Comparison of ENCODE assay signal across 8 cellular contexts in genomic region chr20:62367136-62367482, GRCh38. TPM values are rescaled to one million over a fixed set of nuclear protein-coding genes. Genes with fewer than 3 reads are reported as not detected.
DNase-seq lines count a peak whose midpoint lies in the region; ATAC-seq, FAIRE-seq and TF ChIP-seq lines count a peak whose summit lies in the region.

LAMA5 (minus strand) TSS chr20:62367312; CDS start chr20:62367245, 67 bp downstream.

- H3K27ac ChIP-seq in OCI-LY3 (ENCODE audit: low read length) (no peak within 1 kb of the TSS), coronary artery (peak within 1 kb of the TSS; percentile 94 to 95), HepG2 (ENCODE audit: extremely low read length, insufficient read depth, low read length) (peak within 1 kb of the TSS; percentile 95), suprapubic skin (peak within 1 kb of the TSS; percentile 94)

- intact Hi-C loops in activated naive CD4-positive, alpha-beta T cell treated with anti-CD3 and anti-CD28 coated beads for 36 hours (cut with micrococcal nuclease), result loop anchor here (5.0 kb wide), 1 partner anchor 65 kb away; the partner anchor contains the start of gene ADRM1
- intact Hi-C loops in HepG2 (cut with micrococcal nuclease; ENCODE audit: unreplicated experiment), result loop anchor here (10.0 kb wide), 1 partner anchor 1598 kb away; the partner anchor contains the start of gene ZNF512B

- H3K9me3 Mint-ChIP-seq in activated naive CD4-positive, alpha-beta T cell treated with anti-CD3 and anti-CD28 coated beads for 36 hours, result no peaks in the 10 kb centered on the region

- under 1% methylated on average over 37 of the region's 52 CpGs for WGBS in HepG2 (ENCODE audit: low lambda C conversion rate)
- WGBS in suprapubic skin, result 2% methylated on average over 25 of the region's 52 CpGs

- POLR2A ChIA-PET in HepG2 (lab: Yijun Ruan, JAX), result interaction anchor here (1.0 to 10.1 kb wide), 12 partner anchors 10 to 300 kb away, joined by 3 to 187 read pairs (median 38); partner anchors contain the start of genes ADRM1 and RPS21

- H3K4me1 ChIP-seq in OCI-LY3 (ENCODE audit: low read length) (peaks cover 22% of the 10 kb centered on the region), HepG2 (ENCODE audit: insufficient read depth, low read length) (peaks cover 84% of the 10 kb centered on the region), suprapubic skin (peaks cover 89% of the 10 kb centered on the region)

- H3K4me3 Mint-ChIP-seq in activated naive CD4-positive, alpha-beta T cell treated with anti-CD3 and anti-CD28 coated beads for 36 hours, result peak within 1 kb of the TSS; percentile 36

- peaks cover 6% of the 10 kb centered on the region for H3K4me1 Mint-ChIP-seq in activated naive CD4-positive, alpha-beta T cell treated with anti-CD3 and anti-CD28 coated beads for 36 hours (ENCODE audit: low read depth)

- no peak within 1 kb of the TSS for H3K27ac Mint-ChIP-seq in activated naive CD4-positive, alpha-beta T cell treated with anti-CD3 and anti-CD28 coated beads for 36 hours

- TF ChIP-seq EP300 in HepG2 (IDR thresholded peaks at IDR 0.05; ENCODE audit: low read depth in 2 of 2, low read length in 2 of 2) (no peak), HepG2 (CRISPR knock-in tag; IDR thresholded peaks at IDR 0.05; ENCODE audit: borderline replicate concordance) (no peak), suprapubic skin (IDR thresholded peaks at IDR 0.05) (no peak)

- peak; percentile 29 for ATAC-seq in HepG2

- CTCF ChIA-PET in activated naive CD4-positive, alpha-beta T cell treated with anti-CD3 and anti-CD28 coated beads for 36 hours (lab: Charles Lee), result no interaction called here
- CTCF ChIA-PET in HepG2 (lab: Yijun Ruan, JAX; ENCODE audit: low intra/inter-chr PET ratio, low total read pairs), result interaction anchor here (2.0 kb wide), 1 partner anchor 9 kb away, joined by 8 read pairs; no protein-coding TSS in a partner anchor

- H3K79me2 ChIP-seq in OCI-LY3 (ENCODE audit: low read length) (no peaks in the 10 kb centered on the region), HepG2 (ENCODE audit: insufficient read depth, low read length) (peaks cover 35% of the 10 kb centered on the region)

- TF ChIP-seq CTCF in OCI-LY3 (IDR thresholded peaks at IDR 0.05; ENCODE audit: low read depth, low read length) (no peak), coronary artery (IDR thresholded peaks at IDR 0.05) (no peak), HepG2 (CRISPR knock-in tag; IDR thresholded peaks at IDR 0.05) (no peak), suprapubic skin (IDR thresholded peaks at IDR 0.05) (no peak)

- peak within 1 kb of the TSS; percentile 83 for H3K4me2 ChIP-seq in OCI-LY3 (ENCODE audit: low read length)
- H3K4me2 ChIP-seq in HepG2 (ENCODE audit: low read depth, low read length), result peak within 1 kb of the TSS; percentile 99

- H4K20me1 ChIP-seq in OCI-LY3 (ENCODE audit: insufficient read depth, low read length) (0 out of 2 replicates have a peak, but pooled peaks cover 11% of the 10 kb centered on the region), HepG2 (ENCODE audit: insufficient read depth, low read length) (peaks cover 25% of the 10 kb centered on the region)

- H3K36me3 ChIP-seq in OCI-LY3 (replicated peaks; ENCODE audit: low read depth, low read length), result no peaks in the 10 kb centered on the region
- peaks cover 5 to 7% of the 10 kb centered on the region in 2 experiments; a peak in 2 of 5 replicates for H3K36me3 ChIP-seq in HepG2 (replicated peaks in 1 of 2; ENCODE audit: control insufficient read depth in 1 of 2, insufficient read depth in 2 of 2, low read length in 2 of 2)
- no peaks in the 10 kb centered on the region for H3K36me3 ChIP-seq in suprapubic skin

- no TSS peak for BruUV-seq in HepG2 (replicated peaks; lab: Mats Ljungman, UMichigan)

- peak in 1 of 2 experiments; percentile 45; a peak in 1 of 4 replicates for TF ChIP-seq POLR2A in HepG2 (IDR thresholded peaks at IDR 0.05; ENCODE audit: insufficient read depth in 1 of 2, low read depth in 2 of 2, low read length in 2 of 2)
- TF ChIP-seq POLR2A in suprapubic skin (IDR thresholded peaks at IDR 0.05), result no peak

- peaks cover 25% of the 10 kb centered on the region for H3K27me3 ChIP-seq in OCI-LY3 (ENCODE audit: low read depth, low read length)
- no peaks in the 10 kb centered on the region for H3K27me3 ChIP-seq in HepG2 (ENCODE audit: control insufficient read depth in 1 of 2, insufficient read depth in 2 of 2, low read length in 2 of 2)
- peaks cover 16% of the 10 kb centered on the region for H3K27me3 ChIP-seq in suprapubic skin

- H3K27me3 Mint-ChIP-seq in activated naive CD4-positive, alpha-beta T cell treated with anti-CD3 and anti-CD28 coated beads for 36 hours (ENCODE audit: low read depth), result peaks cover 21% of the 10 kb centered on the region

- peak within 1 kb of the TSS; percentile 85 for H3K9ac ChIP-seq in OCI-LY3 (ENCODE audit: low read length)
- peak within 1 kb of the TSS; percentile 90 for H3K9ac ChIP-seq in HepG2 (ENCODE audit: insufficient read depth, low read depth, low read length)

- H2AFZ ChIP-seq in OCI-LY3 (ENCODE audit: low read depth, low read length) (peak within 1 kb of the TSS; percentile 68), HepG2 (ENCODE audit: low read length) (no peak within 1 kb of the TSS)

- H3K36me3 Mint-ChIP-seq in activated naive CD4-positive, alpha-beta T cell treated with anti-CD3 and anti-CD28 coated beads for 36 hours (ENCODE audit: low read depth), result no peaks in the 10 kb centered on the region

- FAIRE-seq in HepG2 (lab: Jason Lieb, UNC), result no peak

- in situ Hi-C loops in HepG2 (cut with HindIII; ENCODE audit: extremely low pct_ligation_motif_present, low pct_unique_long_range_greater_than_20kb), result loop anchor here (5.0 kb wide), 1 partner anchor 65 kb away; the partner anchor contains the start of gene ADRM1

- no peak for TF ChIP-seq RAD21 in HepG2 (CRISPR knock-in tag; IDR thresholded peaks at IDR 0.05)

- H3K9me3 ChIP-seq in OCI-LY3 (ENCODE audit: insufficient read depth, low read length) (no peaks in the 10 kb centered on the region), HepG2 (ENCODE audit: low read length) (no peaks in the 10 kb centered on the region), suprapubic skin (no peaks in the 10 kb centered on the region)

- H3K4me3 ChIP-seq in OCI-LY3 (ENCODE audit: low read length) (peak within 1 kb of the TSS; percentile 92), coronary artery (peak within 1 kb of the TSS; percentile 85), HepG2 (replicated peaks in 1 of 3; ENCODE audit: insufficient read depth in 1 of 3, low read depth in 2 of 3, low read length in 3 of 3) (peak within 1 kb of the TSS; percentile 76 to 95 (median 91)), suprapubic skin (peak within 1 kb of the TSS; percentile 83)

- DNase-seq in activated naive CD4-positive, alpha-beta T cell treated with anti-CD3 and anti-CD28 coated beads for 36 hours, result no peak
- DNase-seq in activated naive CD4-positive, alpha-beta T cell treated with anti-CD3 and anti-CD28 coated beads, Interleukin-2, amount 50 U/mL, for 16 hours, result no peak
- DNase-seq in coronary artery (ENCODE audit: low spot score) (no peak), HepG2 (ENCODE audit: low spot score) (peak; percentile 55), suprapubic skin (ENCODE audit: low spot score in 2 of 2) (no peak), MV-4-11 (lab: John Stamatoyannopoulos, UW) (no peak), OCI-M2 (lab: John Stamatoyannopoulos, UW; ENCODE audit: unreplicated experiment) (no peak)

TF ChIP-seq in HepG2, 621 proteins besides CTCF, POLR2A, EP300 and RAD21 (continues in another document):
- TF ChIP-seq ZMYM3 (CRISPR knock-in tag; IDR thresholded peaks at IDR 0.05) (no peak), SP4 (CRISPR knock-in tag; IDR thresholded peaks at IDR 0.05) (peak; percentile 62; the same call in 1 of the 2 replicates), PHF5A (CRISPR knock-in tag; IDR thresholded peaks at IDR 0.05; ENCODE audit: low read depth, unreplicated experiment) (no peak), ZKSCAN8 (CRISPR knock-in tag; IDR thresholded peaks at IDR 0.05; ENCODE audit: borderline replicate concordance) (no peak), NKX3-1 (CRISPR knock-in tag; IDR thresholded peaks at IDR 0.05) (peak; percentile 6; the same call in 1 of the 2 replicates)

RNA-seq across cellular contexts. Expression of gene LAMA5, which starts in this region (rescaled TPM):
- total RNA-seq in activated naive CD4-positive, alpha-beta T cell treated with anti-CD3 and anti-CD28 coated beads for 36 hours, result 1 to 10 TPM in 1 of 2 experiments, under 1 TPM in 1; 0.81 to 1.5 TPM
- total RNA-seq in HepG2 (2016; rRNA removed; fragmentation: Illumina TruSeq; extraction: Trizol) (28.5 and 44.7 TPM in 2 replicates), suprapubic skin (100 to 1,000 TPM; 200 to 623 (median 316) TPM)
- total RNA-seq in HepG2 (2016; cell fraction: cytosol; rRNA removed; fragmentation: Illumina TruSeq; extraction: Trizol; ENCODE audit: low read depth), result 32.2 and 40.1 TPM in 2 replicates
- total RNA-seq in HepG2 (2016; cell fraction: insoluble cytoplasmic fraction; rRNA removed; fragmentation: Illumina TruSeq; extraction: Trizol), result 24.0 and 53.5 TPM in 2 replicates
- total RNA-seq in HepG2 (2016; cell fraction: membrane; rRNA removed; fragmentation: Illumina TruSeq; extraction: Trizol), result 23.5 and 24.2 TPM in 2 replicates
- total RNA-seq in HepG2 (2016; cell fraction: nucleus; rRNA removed; fragmentation: Illumina TruSeq; extraction: Trizol), result 108 and 131 TPM in 2 replicates
- polyA plus RNA-seq in HepG2 (2011; rRNA removed), result 21.0 and 22.7 TPM in 2 replicates
- 9.5 and 17.6 TPM in 2 replicates for polyA plus RNA-seq in HepG2 (2011; cell fraction: cytosol; rRNA removed)
- 504 and 754 TPM in 2 replicates for polyA plus RNA-seq in HepG2 (2011; cell fraction: nucleus; rRNA removed)
- polyA plus RNA-seq in HepG2 (2012), result 96.2 and 135 TPM in 2 replicates
- 12.5 and 12.7 TPM in 2 replicates for polyA plus RNA-seq in HepG2 (2016; cell fraction: cytosol; fragmentation: Illumina TruSeq; extraction: Trizol; ENCODE audit: low read depth)
- polyA plus RNA-seq in HepG2 (2016; cell fraction: insoluble cytoplasmic fraction; fragmentation: Illumina TruSeq; extraction: Trizol; ENCODE audit: low read depth), result 34.3 and 49.3 TPM in 2 replicates
- 14.2 and 17.2 TPM in 2 replicates for polyA plus RNA-seq in HepG2 (2016; cell fraction: membrane; fragmentation: Illumina TruSeq; extraction: Trizol; ENCODE audit: low read depth)
- 598 and 620 TPM in 2 replicates for polyA plus RNA-seq in HepG2 (2016; cell fraction: nucleus; fragmentation: Illumina TruSeq; extraction: Trizol; ENCODE audit: insufficient read depth, low read depth)
- polyA minus RNA-seq in HepG2 (2011; rRNA and poly(A)+ RNA removed; ENCODE audit: low replicate concordance), result 26.2 and 35.7 TPM in 2 replicates
- 23.2 and 27.1 TPM in 2 replicates for polyA minus RNA-seq in HepG2 (2011; cell fraction: cytosol; rRNA and poly(A)+ RNA removed)
- 70.0 and 71.2 TPM in 2 replicates for polyA minus RNA-seq in HepG2 (2011; cell fraction: nucleus; rRNA and poly(A)+ RNA removed)

Comparison
In these comparisons a context has a peak if more than half of its experiments do, and no peak if none do; other contexts are left out.
1. RNA of gene LAMA5 (total RNA-seq): 200 to 623 TPM in suprapubic skin and 23.5 to 131 TPM in HepG2; 0.81 to 1.5 TPM in activated naive CD4-positive, alpha-beta T cell treated with anti-CD3 and anti-CD28 coated beads for 36 hours; every median in the first group is over 4 times any median in the second.
2. Peak in every context shown above with its lines, with median percentiles within 50 percentile points of each other: H3K4me3 ChIP-seq.